ENCODE assay signal across 11 cellular contexts in the genomic region with DNA sequence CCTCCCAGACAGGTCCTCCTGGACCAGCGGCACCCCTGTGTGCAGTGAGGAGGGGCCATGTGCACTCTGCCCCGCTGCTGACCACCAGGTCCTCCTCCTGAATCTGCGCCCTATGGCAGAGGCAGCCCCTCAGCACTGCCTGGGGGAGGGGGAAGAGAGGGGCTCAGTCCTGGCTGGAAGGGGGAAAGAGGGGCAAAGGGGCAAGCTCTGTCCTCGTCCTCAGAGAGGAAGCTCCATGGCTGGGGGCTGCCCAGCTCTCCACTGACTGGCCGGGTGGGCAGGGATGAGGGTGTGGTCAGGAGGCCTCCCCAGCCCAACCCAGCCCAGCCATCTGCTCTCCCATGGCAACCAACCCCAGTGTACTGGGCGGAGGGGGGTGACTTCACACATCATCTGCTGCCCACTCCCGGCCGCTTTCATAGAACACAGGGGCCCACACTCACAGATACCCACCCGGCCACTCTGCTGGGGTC. TPM values are rescaled to one million over a fixed set of nuclear protein-coding genes. Genes with fewer than 3 reads are reported as not detected.
DNase-seq lines count a peak whose midpoint lies in the region; ATAC-seq, FAIRE-seq and TF ChIP-seq lines count a peak whose summit lies in the region.
"Had no signal": no experiment of that assay in that cellular context is flagged by ENCODE, and none has a peak within 500 bp of the region (broad histone marks: within the 10 kb centered on the region; RNA-seq: fewer than 3 reads in every experiment).

No MANE protein-coding gene starts in this region.

- FAIRE-seq in frontal cortex (lab: Jason Lieb, UNC) = no peak

- H3K27ac Mint-ChIP-seq in stimulated activated naive B cell treated with anti-CD40 and anti-IgM and Interleukin-4, amounts not matched to agents 10 μg/mL and 1 μg/mL and 100 μg/mL, for 72 hours = no peak overlapping the region

- peaks cover 71 to 91% of the 10 kb centered on the region in 2 donors for H3K27me3 Mint-ChIP-seq in stimulated activated naive B cell treated with anti-CD40 and anti-IgM and Interleukin-4, amounts not matched to agents 10 μg/mL and 1 μg/mL and 100 μg/mL, for 72 hours

- TF ChIP-seq CTCF in omental fat pad (IDR thresholded peaks at IDR 0.05) = no peak

- H3K9me3 Mint-ChIP-seq in stimulated activated naive B cell treated with anti-CD40 and anti-IgM and Interleukin-4, amounts not matched to agents 10 μg/mL and 1 μg/mL and 100 μg/mL, for 72 hours = no peaks in the 10 kb centered on the region

- peak; percentile 52 for ATAC-seq in omental fat pad (ENCODE audit: low FRiP score)
- no peak for ATAC-seq in activated CD4-positive, CD25-positive, alpha-beta regulatory T cell treated with anti-CD3 and anti-CD28 coated beads, Interleukin-2, amount 50 U/mL, for 24 hours
- no peak for ATAC-seq in GM21619 (IDR thresholded peaks at IDR 0.05; ENCODE audit: unreplicated experiment)
- ATAC-seq in GM18520 (IDR thresholded peaks at IDR 0.05; ENCODE audit: unreplicated experiment) = no peak
- ATAC-seq in stimulated activated naive B cell treated with anti-CD40 and anti-IgM and Interleukin-4, amounts not matched to agents 10 μg/mL and 1 μg/mL and 100 μg/mL, for 72 hours (replicated peaks) = no peak

- H3K36me3 Mint-ChIP-seq in stimulated activated naive B cell treated with anti-CD40 and anti-IgM and Interleukin-4, amounts not matched to agents 10 μg/mL and 1 μg/mL and 100 μg/mL, for 72 hours = no peaks in the 10 kb centered on the region

- peaks cover 6% of the 10 kb centered on the region in 2 donors for H3K4me1 Mint-ChIP-seq in stimulated activated naive B cell treated with anti-CD40 and anti-IgM and Interleukin-4, amounts not matched to agents 10 μg/mL and 1 μg/mL and 100 μg/mL, for 72 hours

- no peak overlapping the region for H3K4me3 Mint-ChIP-seq in stimulated activated naive B cell treated with anti-CD40 and anti-IgM and Interleukin-4, amounts not matched to agents 10 μg/mL and 1 μg/mL and 100 μg/mL, for 72 hours

- DNase-seq in AG20443 (ENCODE audit: low spot score) (peak; percentile 93), NCI-H82 treated with DMSO at 0.1 percent for 48 hours (lab: John Stamatoyannopoulos, UW; ENCODE audit: unreplicated experiment) (peak; percentile 46), frontal cortex (ENCODE audit: low spot score in 2 of 2) (peak; percentile 67 to 68), omental fat pad (ENCODE audit: low spot score) (no peak)
- DNase-seq in stimulated activated naive B cell treated with anti-CD40 and anti-IgM and Interleukin-4, amounts not matched to agents 10 μg/mL and 1 μg/mL and 100 μg/mL, for 72 hours = no peak
- DNase-seq: activated CD4-positive, CD25-positive, alpha-beta regulatory T cell; stimulated activated CD4-positive, alpha-beta T cell treated with anti-CD3 and anti-CD28 coated beads, Interleukin-2, amount 100 ng/mL, for 24 hours had no signal

RNA-seq across cellular contexts. Expression of a gene that starts 5.5 kb away (rescaled TPM):
- total RNA-seq in frontal cortex (21.6 TPM), omental fat pad (10 to 100 TPM; 30.1 to 98.0 (median 38.0) TPM)

RNA-seq across cellular contexts. Expression of a gene that starts 38.1 kb away (rescaled TPM):
- not detected for total RNA-seq in frontal cortex
- total RNA-seq in omental fat pad = under 1 TPM in 1 of 4 donors, not detected in 3; 0.69 TPM
- total RNA-seq: Caco-2 had no signal

RNA-seq across cellular contexts. Expression of a gene that starts 49.9 kb away (rescaled TPM):
- total RNA-seq in frontal cortex (not detected), omental fat pad (not detected)
- total RNA-seq: Caco-2 had no signal

Comparison
In these comparisons a context has a peak if more than half of its experiments do, and no peak if none do; other contexts are left out.
1. DNase-seq: peak in AG20443 (single experiment), NCI-H82 treated with DMSO at 0.1 percent for 48 hours (single experiment) and frontal cortex (2 of 2); none in omental fat pad (single experiment) and stimulated activated naive B cell treated with anti-CD40 and anti-IgM and Interleukin-4, amounts not matched to agents 10 μg/mL and 1 μg/mL and 100 μg/mL, for 72 hours (single experiment).